In the genomic region with DNA sequence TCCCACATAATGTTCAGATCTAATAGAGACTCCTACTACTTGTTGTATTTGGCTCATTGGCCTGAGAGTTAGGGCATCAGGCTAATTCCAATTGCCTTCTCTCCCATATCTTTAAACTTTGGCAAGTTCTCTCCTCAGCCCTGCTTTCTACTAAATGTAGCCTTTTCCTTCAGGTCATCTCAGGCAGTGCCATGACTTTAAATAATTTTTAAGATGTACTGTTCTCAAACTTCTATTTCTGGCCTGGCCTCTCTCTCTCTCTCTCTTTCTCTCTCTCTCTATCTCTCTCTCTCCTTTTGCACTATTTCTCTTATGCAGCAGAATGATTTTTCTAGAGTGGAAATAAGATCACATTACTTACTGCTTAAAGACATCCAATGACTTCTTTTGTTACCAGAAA, we compare ENCODE assay signal across 24 cellular contexts.
"Had no signal": no experiment of that assay in that cellular context is flagged by ENCODE, and none has a peak within 500 bp of the region (broad histone marks: within the 10 kb centered on the region; RNA-seq: fewer than 3 reads in every experiment).

No MANE protein-coding gene starts in this region.

- H3K36me3 ChIP-seq: colonic mucosa, esophagus muscularis mucosa, esophagus squamous epithelium, gastrocnemius medialis, gastroesophageal sphincter, heart left ventricle, heart right ventricle had no signal

- H3K27me3 ChIP-seq: colonic mucosa, dorsolateral prefrontal cortex, esophagus muscularis mucosa, esophagus squamous epithelium, foreskin keratinocyte, gastrocnemius medialis, gastroesophageal sphincter, heart left ventricle, heart right ventricle had no signal

- H3K9me3 ChIP-seq: colonic mucosa, esophagus muscularis mucosa, esophagus squamous epithelium, gastrocnemius medialis, gastroesophageal sphincter, heart left ventricle, heart right ventricle had no signal

- H3K4me1 ChIP-seq: colonic mucosa, esophagus squamous epithelium, foreskin keratinocyte had no signal

- DNase-seq: colonic mucosa; cortex of kidney; dermis blood vessel endothelial cell; dorsolateral prefrontal cortex; effector CD4-positive, alpha-beta T cell; effector CD8-positive, alpha-beta T cell; effector memory CD4-positive, alpha-beta T cell; effector memory CD8-positive, alpha-beta T cell; endodermal cell; erythroblast; esophagus squamous epithelium; foreskin fibroblast; foreskin keratinocyte; foreskin melanocyte; gastrocnemius medialis; glutamatergic neuron; head of caudate nucleus; heart left ventricle; heart right ventricle had no signal

- H3K27ac ChIP-seq: colonic mucosa, coronary artery, dorsolateral prefrontal cortex, epithelial cell of prostate, esophagus muscularis mucosa, esophagus squamous epithelium, foreskin keratinocyte, gastrocnemius medialis, heart left ventricle, heart right ventricle had no signal

- ATAC-seq: effector memory CD8-positive, alpha-beta T cell; esophagus mucosa; foreskin keratinocyte; gastrocnemius medialis; gastroesophageal sphincter had no signal

- H3K4me3 ChIP-seq: colonic mucosa, coronary artery, dorsolateral prefrontal cortex, esophagus muscularis mucosa, esophagus squamous epithelium, gastrocnemius medialis, gastroesophageal sphincter, heart left ventricle, heart right ventricle had no signal
